ENCODE assay signal across 23 cellular contexts in the genomic region with DNA sequence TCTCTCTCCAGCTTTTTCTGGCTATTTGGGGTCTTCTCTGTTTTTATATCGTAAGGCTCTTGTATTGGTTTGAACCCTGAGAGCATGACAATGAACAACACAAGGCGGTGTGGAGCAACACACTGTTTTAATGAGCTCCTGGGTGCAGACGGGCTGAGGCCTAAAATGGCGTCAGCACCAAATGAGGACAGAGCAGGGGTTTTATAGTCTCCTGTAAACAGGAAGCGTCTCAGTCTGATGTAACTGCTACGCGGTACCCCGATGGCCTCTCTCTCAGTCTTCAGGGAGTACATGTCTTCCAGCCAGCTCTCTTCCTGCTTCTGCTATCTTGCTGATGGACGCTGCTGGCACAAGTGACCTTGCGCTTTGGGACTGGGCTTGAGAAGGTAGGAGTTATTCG.
"Had no signal": no experiment of that assay in that cellular context is flagged by ENCODE, and none has a peak within 500 bp of the region (broad histone marks: within the 10 kb centered on the region; RNA-seq: fewer than 3 reads in every experiment).

No MANE protein-coding gene starts in this region.

- H3K36me3 ChIP-seq: gastroesophageal sphincter, heart left ventricle, left lung, neural progenitor cell, prostate gland, right atrium auricular region, stomach, tibial artery had no signal

- H3K4me2 ChIP-seq: hepatocyte, neural progenitor cell, smooth muscle cell had no signal

- H3K9me3 ChIP-seq: prostate gland, right atrium auricular region, testis had no signal

- H3K79me2 ChIP-seq: hepatocyte had no signal

- FAIRE-seq: kidney had no signal

- H3K27ac ChIP-seq: epithelial cell of prostate, foreskin keratinocyte, gastroesophageal sphincter, heart left ventricle, hepatocyte, left lung, neural progenitor cell, prostate gland, right atrium auricular region, stomach, testis, tibial artery had no signal

- H3K27me3 ChIP-seq: foreskin keratinocyte, gastroesophageal sphincter, heart left ventricle, hepatocyte, left lung, neural progenitor cell, right atrium auricular region, stomach, testis, tibial artery had no signal

- H3K4me3 ChIP-seq: gastroesophageal sphincter, heart left ventricle, hepatocyte, left lung, neural progenitor cell, prostate gland, right atrium auricular region, smooth muscle cell, stomach, testis, tibial artery had no signal

- H2AFZ ChIP-seq: hepatocyte, neural progenitor cell had no signal

- H3K9ac ChIP-seq: neural progenitor cell had no signal

- H3K4me1 ChIP-seq: foreskin keratinocyte, neural progenitor cell, prostate gland, right atrium auricular region, testis, tibial artery had no signal

- DNase-seq: cortex of kidney; foreskin keratinocyte; heart left ventricle; kidney; left lung; mesendoderm; midbrain; naive thymus-derived CD4-positive, alpha-beta T cell; nucleus accumbens; stimulated activated CD4-positive, alpha-beta T cell treated with anti-CD3 and anti-CD28 coated beads, Interleukin-12 subunit alpha, Interleukin-12 subunit beta, amount 100 ng/mL, for 4 hours; stimulated activated CD4-positive, alpha-beta T cell treated with anti-CD3 and anti-CD28 coated beads, Interleukin-1b, Interleukin-23, amount 100 ng/mL, for 48 hours; stimulated activated CD4-positive, alpha-beta T cell treated with anti-CD3 and anti-CD28 coated beads, Interleukin-4, amount 100 ng/mL, for 24 hours; stimulated activated naive CD4-positive, alpha-beta T cell treated with Interleukin-2 at 50 U/mL for 16 hours; stomach; testis; tibial artery had no signal
